ENCODE assay signal across 20 cellular contexts in genomic region chr18:45227004-45227403, GRCh38.
"Had no signal": no experiment of that assay in that cellular context is flagged by ENCODE, and none has a peak within 500 bp of the region (broad histone marks: within the 10 kb centered on the region; RNA-seq: fewer than 3 reads in every experiment).

No MANE protein-coding gene starts in this region.

- H3K27ac ChIP-seq: ascending aorta, KMS-11 had no signal

- H3K4me3 ChIP-seq: ascending aorta, MG63 had no signal

- H3K36me3 ChIP-seq: ascending aorta, MG63 had no signal

- H3K9me3 ChIP-seq: MG63 had no signal

- H3K4me2 ChIP-seq: KMS-11 had no signal

- H3K27me3 ChIP-seq: ascending aorta, MG63 had no signal

- H3K4me1 ChIP-seq: ascending aorta had no signal

- H3K9ac ChIP-seq: KMS-11 had no signal

- DNase-seq: activated CD4-positive, alpha-beta T cell treated with anti-CD3 and anti-CD28 coated beads for 48 hours; activated CD4-positive, alpha-beta T cell treated with anti-CD3 and anti-CD28 coated beads, Interleukin-2, amount 50 U/mL, for 48 hours; activated CD4-positive, CD25-positive, alpha-beta regulatory T cell treated with anti-CD3 and anti-CD28 coated beads, Interleukin-2, amount 50 U/mL, for 72 hours; activated CD8-positive, alpha-beta memory T cell treated with anti-CD3 and anti-CD28 coated beads, Interleukin-2, amount 10 ng/mL, durations not matched to agents 7 days and 5 days; activated effector memory CD4-positive, alpha-beta T cell treated with Interleukin-2 at 50 U/mL for 16 hours; activated naive CD4-positive, alpha-beta T cell; activated naive CD8-positive, alpha-beta T cell treated with anti-CD3 and anti-CD28 coated beads, Interleukin-2, amount 50 U/mL, for 24 hours; activated T-cell treated with anti-CD3 and anti-CD28 coated beads, Interleukin-2, amount 50 U/mL, for 24 hours; amniotic stem cell; MG63; NCI-H1105; NCI-H1436 treated with DMSO at 0.1 percent for 48 hours; NCI-H187; NCI-H2081; NCI-H446; SIG-M5; T-helper 17 cell; T-helper 9 cell had no signal
